In genomic region chr7:35037211-35037525, GRCh38 we compare ENCODE assay signal across 8 cellular contexts. TPM values are rescaled to one million over a fixed set of nuclear protein-coding genes. Genes with fewer than 3 reads are reported as not detected.
DNase-seq lines count a peak whose midpoint lies in the region; ATAC-seq and TF ChIP-seq lines count a peak whose summit lies in the region.

Gene DPY19L1, minus strand, starts transcription at chr7:35037485. Its CDS starts 91 bp downstream, at chr7:35037394.

- H3K27ac ChIP-seq in HUES64 (ENCODE audit: low read depth, low read length) (peak within 1 kb of the TSS; percentile 90), colonic mucosa (peak within 1 kb of the TSS; percentile 90), uterus (peak within 1 kb of the TSS; percentile 89 to 96)

- TF ChIP-seq POLR2A in uterus (IDR thresholded peaks at IDR 0.05), result peak in 1 of 2 donors; percentile 34

- H3K4me1 ChIP-seq in HUES64 (ENCODE audit: insufficient read depth, low read length), result peaks cover 24% of the 10 kb centered on the region
- no peaks in the 10 kb centered on the region for H3K4me1 ChIP-seq in colonic mucosa
- peaks cover 23% of the 10 kb centered on the region for H3K4me1 ChIP-seq in mononuclear cell (ENCODE audit: insufficient read depth, low read length)
- no peaks in the 10 kb centered on the region for H3K4me1 ChIP-seq in uterus

- no peak for DNase-seq in colonic mucosa
- DNase-seq in uterus, result no peak
- no peak for DNase-seq in kidney tubule cell (ENCODE audit: low spot score)
- no peak for DNase-seq in NCI-H1694 treated with DMSO at 0.1 percent for 48 hours (lab: John Stamatoyannopoulos, UW)

- no peaks in the 10 kb centered on the region for H3K27me3 ChIP-seq in HUES64 (ENCODE audit: insufficient read depth, low read length)
- H3K27me3 ChIP-seq in colonic mucosa, result no peaks in the 10 kb centered on the region
- no peaks in the 10 kb centered on the region for H3K27me3 ChIP-seq in mononuclear cell (ENCODE audit: insufficient read depth, low read length)
- no peaks in the 10 kb centered on the region for H3K27me3 ChIP-seq in uterus

- TF ChIP-seq CTCF in colonic mucosa (IDR thresholded peaks at IDR 0.05) (no peak), uterus (IDR thresholded peaks at IDR 0.05) (no peak)

- H3K9ac ChIP-seq in HUES64 (ENCODE audit: low read depth, low read length), result peak within 1 kb of the TSS; percentile 93
- peak within 1 kb of the TSS; percentile 72 to 75 for H3K9ac ChIP-seq in colonic mucosa (ENCODE audit: low read depth in 2 of 2, low read length in 2 of 2)

- ATAC-seq in GM19395 (IDR thresholded peaks at IDR 0.05; ENCODE audit: unreplicated experiment) (peak; percentile 25), GM18873 (IDR thresholded peaks at IDR 0.05; ENCODE audit: low FRiP score, unreplicated experiment) (no peak)

- H3K9me3 ChIP-seq in HUES64 (ENCODE audit: insufficient read depth, low read depth, low read length), result no peaks in the 10 kb centered on the region
- no peaks in the 10 kb centered on the region for H3K9me3 ChIP-seq in colonic mucosa
- no peaks in the 10 kb centered on the region for H3K9me3 ChIP-seq in mononuclear cell (ENCODE audit: low read depth, low read length)
- no peaks in the 10 kb centered on the region for H3K9me3 ChIP-seq in uterus

- intact Hi-C loops in colonic mucosa (cut with DNase I) (loop anchor here (5.0 kb wide), 1 partner anchor 210 kb away; no protein-coding TSS in a partner anchor), uterus (cut with DNase I; ENCODE audit: low total_unique reads) (no loop called here)

- no peaks in the 10 kb centered on the region for H3K36me3 ChIP-seq in HUES64 (ENCODE audit: insufficient read depth, low read length)
- no peaks in the 10 kb centered on the region for H3K36me3 ChIP-seq in colonic mucosa
- no peaks in the 10 kb centered on the region for H3K36me3 ChIP-seq in uterus

- H3K4me3 ChIP-seq in HUES64 (ENCODE audit: low read length) (peak within 1 kb of the TSS; percentile 93), colonic mucosa (peak within 1 kb of the TSS; percentile 63), mononuclear cell (ENCODE audit: low read length) (peak within 1 kb of the TSS; percentile 62), uterus (peak within 1 kb of the TSS; percentile 77 to 81)

- under 1% methylated on average over 48 of the region's 48 CpGs for WGBS in HUES64

RNA-seq across cellular contexts. Expression of gene DPY19L1, which starts in this region (rescaled TPM):
- polyA plus RNA-seq in HUES64 (2013, experiment 1 of 2), result 14.5 TPM
- polyA plus RNA-seq in HUES64 (2013, experiment 2 of 2), result 19.1 TPM
- total RNA-seq in colonic mucosa (10 to 100 TPM; 21.9 to 26.2 TPM), mononuclear cell (9.9 TPM), uterus (10 to 100 TPM; 15.9 to 80.9 (median 24.7) TPM)
